In genomic region chr4:140750470-140750869, GRCh38 we compare ENCODE assay signal across 17 cellular contexts. TPM values are rescaled to one million over a fixed set of nuclear protein-coding genes. Genes with fewer than 3 reads are reported as not detected.
DNase-seq lines count a peak whose midpoint lies in the region; ATAC-seq, FAIRE-seq and TF ChIP-seq lines count a peak whose summit lies in the region.
"Had no signal": no experiment of that assay in that cellular context is flagged by ENCODE, and none has a peak within 500 bp of the region (broad histone marks: within the 10 kb centered on the region; RNA-seq: fewer than 3 reads in every experiment).

No MANE protein-coding gene starts in this region.

- no peak for TF ChIP-seq CTCF in GM20000 (IDR thresholded peaks at IDR 0.05; ENCODE audit: extremely low read depth, missing control alignments)

- peak overlapping the region; percentile 79 for H3K4me3 Mint-ChIP-seq in memory B cell
- H3K4me3 Mint-ChIP-seq: CD4-positive, alpha-beta memory T cell; H9 had no signal

- peaks cover 6% of the 10 kb centered on the region for H3K9me3 Mint-ChIP-seq in memory B cell

- no peak overlapping the region for H4K91ac ChIP-seq in mesenchymal stem cell (ENCODE audit: low read length)

- H3K27ac Mint-ChIP-seq in memory B cell = peak overlapping the region; percentile 67
- H3K27ac Mint-ChIP-seq: CD4-positive, alpha-beta memory T cell; H9 had no signal

- peaks cover 11% of the 10 kb centered on the region for H3K79me1 ChIP-seq in mesenchymal stem cell (replicated peaks; ENCODE audit: low read length, poor library complexity, severe bottlenecking)

- ATAC-seq in memory B cell (ENCODE audit: low read depth) = no peak
- ATAC-seq in HG02571 (IDR thresholded peaks at IDR 0.05; ENCODE audit: unreplicated experiment) = no peak
- no peak for ATAC-seq in HG03378 (IDR thresholded peaks at IDR 0.05; ENCODE audit: unreplicated experiment)
- ATAC-seq: GM12878, HepG2 had no signal

- H3K14ac ChIP-seq in mesenchymal stem cell (ENCODE audit: low read length in 2 of 2) = no peak overlapping the region

- DNase-seq in memory B cell (ENCODE audit: low spot score in 2 of 2) = no peak
- DNase-seq in mesenchymal stem cell = no peak
- no peak for DNase-seq in GM20000 (ENCODE audit: low spot score)
- DNase-seq: ACHN; Calu3; CD4-positive, alpha-beta memory T cell; DMS79 treated with DMSO at 0.1 percent for 48 hours; H9; KG1 had no signal

- no CpG with 5 or more reads among the region's 2 CpGs for WGBS in mesenchymal stem cell

- H3K27me3 ChIP-seq in mesenchymal stem cell (ENCODE audit: control insufficient read depth in 1 of 2, insufficient read depth in 1 of 2, low read length in 2 of 2) = no peaks in the 10 kb centered on the region

- no peak overlapping the region for H3K23ac ChIP-seq in mesenchymal stem cell (ENCODE audit: low read length in 2 of 2)

- no peak overlapping the region for H2AK5ac ChIP-seq in mesenchymal stem cell (ENCODE audit: low read length, severe bottlenecking)

- H3K4ac ChIP-seq in mesenchymal stem cell (ENCODE audit: low read depth in 1 of 2, low read length in 2 of 2) = no peak overlapping the region

- no peaks in the 10 kb centered on the region for H3K9me3 ChIP-seq in mesenchymal stem cell (ENCODE audit: control insufficient read depth, low read length)

- H3K9ac ChIP-seq in mesenchymal stem cell (ENCODE audit: low read length) = no peak overlapping the region

- no peak overlapping the region for H2BK5ac ChIP-seq in mesenchymal stem cell (ENCODE audit: low read depth, low read length, poor library complexity, severe bottlenecking)

- no peak overlapping the region for H3K27ac ChIP-seq in mesenchymal stem cell (ENCODE audit: low read length, poor library complexity, severe bottlenecking)
- H3K27ac ChIP-seq: C4-2B had no signal

- peak; percentile 60 for FAIRE-seq in G401.6 (lab: Jason Lieb, UNC)
- FAIRE-seq in TTC549 (lab: Jason Lieb, UNC) = peak; percentile 46
- FAIRE-seq: H1, HepG2 had no signal

- no peak overlapping the region for H3K4me2 ChIP-seq in mesenchymal stem cell (ENCODE audit: low read length, poor library complexity, severe bottlenecking)

- H3K27me3 Mint-ChIP-seq in memory B cell = no peaks in the 10 kb centered on the region

- no peak overlapping the region for H2BK15ac ChIP-seq in mesenchymal stem cell (ENCODE audit: low read depth, poor library complexity, severe bottlenecking)

- no peaks in the 10 kb centered on the region for H3K4me1 ChIP-seq in mesenchymal stem cell (ENCODE audit: control insufficient read depth, insufficient read depth, low read depth, low read length)

- H2BK12ac ChIP-seq in mesenchymal stem cell (ENCODE audit: low read length in 2 of 2) = no peak overlapping the region

- no peaks in the 10 kb centered on the region for H3K36me3 ChIP-seq in mesenchymal stem cell (ENCODE audit: control insufficient read depth in 1 of 2, insufficient read depth in 2 of 2, low read depth in 1 of 2, low read length in 2 of 2)

- no peak overlapping the region for H3K4me3 ChIP-seq in mesenchymal stem cell (ENCODE audit: insufficient read depth in 1 of 2, low read depth in 1 of 2, low read length in 2 of 2)
- H3K4me3 ChIP-seq: GM12878 had no signal

- no peak overlapping the region for H3K18ac ChIP-seq in mesenchymal stem cell (ENCODE audit: low read depth in 1 of 2, low read length in 2 of 2)

- no peak overlapping the region for H4K8ac ChIP-seq in mesenchymal stem cell (ENCODE audit: low read length)

- no peak overlapping the region for H2AFZ ChIP-seq in mesenchymal stem cell (ENCODE audit: low read depth, low read length)

- H3K4me1 Mint-ChIP-seq in memory B cell = peaks cover 44% of the 10 kb centered on the region

- no peak overlapping the region for H2BK120ac ChIP-seq in mesenchymal stem cell (ENCODE audit: low read depth, low read length)

- peaks cover 36% of the 10 kb centered on the region for H3K36me3 Mint-ChIP-seq in memory B cell
- H3K36me3 Mint-ChIP-seq: CD4-positive, alpha-beta memory T cell had no signal

RNA-seq across cellular contexts. Expression of gene TBC1D9, which starts 5.7 kb away (rescaled TPM):
- polyA plus RNA-seq in mesenchymal stem cell (2013, experiment 1 of 2) = 12.6 TPM
- polyA plus RNA-seq in mesenchymal stem cell (2013, experiment 2 of 2) = 12.3 TPM
